Comparison of ENCODE assay signal across 22 cellular contexts in genomic region chr15:74194572-74195559, GRCh38. TPM values are rescaled to one million over a fixed set of nuclear protein-coding genes. Genes with fewer than 3 reads are reported as not detected.
"Had no signal": no experiment of that assay in that cellular context is flagged by ENCODE, and none has a peak within 500 bp of the region (broad histone marks: within the 10 kb centered on the region; RNA-seq: fewer than 3 reads in every experiment).

No MANE protein-coding gene starts in this region.

- H3K4me3 Mint-ChIP-seq: activated CD8-positive, alpha-beta memory T cell treated with anti-CD3 and anti-CD28 coated beads, Interleukin-2, amount 10 ng/mL, durations not matched to agents 7 days and 5 days; activated T-cell treated with anti-CD3 and anti-CD28 coated beads, Interleukin-2, amount 50 U/mL, for 24 hours; naive thymus-derived CD4-positive, alpha-beta T cell; stimulated activated memory B cell treated with anti-CD40 and anti-IgM and Interleukin-4, amounts not matched to agents 10 μg/mL and 1 μg/mL and 100 μg/mL, for 72 hours had no signal

- H3K4me1 Mint-ChIP-seq: activated CD8-positive, alpha-beta memory T cell treated with anti-CD3 and anti-CD28 coated beads, Interleukin-2, amount 10 ng/mL, durations not matched to agents 7 days and 5 days; naive thymus-derived CD4-positive, alpha-beta T cell had no signal

- H3K36me3 ChIP-seq: gastroesophageal sphincter, heart right ventricle, thyroid gland, vagina had no signal

- H3K36me3 Mint-ChIP-seq: activated CD8-positive, alpha-beta memory T cell treated with anti-CD3 and anti-CD28 coated beads, Interleukin-2, amount 10 ng/mL, durations not matched to agents 7 days and 5 days; naive thymus-derived CD4-positive, alpha-beta T cell; stimulated activated memory B cell treated with anti-CD40 and anti-IgM and Interleukin-4, amounts not matched to agents 10 μg/mL and 1 μg/mL and 100 μg/mL, for 72 hours had no signal

- H3K9me3 Mint-ChIP-seq: activated T-cell treated with anti-CD3 and anti-CD28 coated beads, Interleukin-2, amount 50 U/mL, for 24 hours; naive thymus-derived CD4-positive, alpha-beta T cell; stimulated activated memory B cell treated with anti-CD40 and anti-IgM and Interleukin-4, amounts not matched to agents 10 μg/mL and 1 μg/mL and 100 μg/mL, for 72 hours had no signal

- H3K27me3 Mint-ChIP-seq: activated CD8-positive, alpha-beta memory T cell treated with anti-CD3 and anti-CD28 coated beads, Interleukin-2, amount 10 ng/mL, durations not matched to agents 7 days and 5 days; activated T-cell treated with anti-CD3 and anti-CD28 coated beads, Interleukin-2, amount 50 U/mL, for 24 hours had no signal

- ATAC-seq: activated CD8-positive, alpha-beta memory T cell treated with anti-CD3 and anti-CD28 coated beads, Interleukin-2, amount 10 ng/mL, durations not matched to agents 7 days and 5 days; gastroesophageal sphincter; left lobe of liver; naive thymus-derived CD4-positive, alpha-beta T cell; stimulated activated memory B cell treated with anti-CD40 and anti-IgM and Interleukin-4, amounts not matched to agents 10 μg/mL and 1 μg/mL and 100 μg/mL, for 72 hours had no signal

- FAIRE-seq: astrocyte, islet of Langerhans had no signal

- H3K27ac Mint-ChIP-seq: activated CD8-positive, alpha-beta memory T cell treated with anti-CD3 and anti-CD28 coated beads, Interleukin-2, amount 10 ng/mL, durations not matched to agents 7 days and 5 days; activated T-cell treated with anti-CD3 and anti-CD28 coated beads, Interleukin-2, amount 50 U/mL, for 24 hours; naive thymus-derived CD4-positive, alpha-beta T cell; stimulated activated memory B cell treated with anti-CD40 and anti-IgM and Interleukin-4, amounts not matched to agents 10 μg/mL and 1 μg/mL and 100 μg/mL, for 72 hours had no signal

- H3K27me3 ChIP-seq: dorsolateral prefrontal cortex, gastroesophageal sphincter, heart right ventricle, thyroid gland, vagina had no signal

- H3K27ac ChIP-seq: dorsolateral prefrontal cortex, gastroesophageal sphincter, heart right ventricle, thyroid gland, vagina had no signal

- H3K4me3 ChIP-seq: dorsolateral prefrontal cortex, gastroesophageal sphincter, heart right ventricle, thyroid gland, vagina had no signal

- H3K9me3 ChIP-seq: gastroesophageal sphincter, heart right ventricle, thyroid gland, vagina had no signal

- DNase-seq: activated CD4-positive, alpha-beta T cell treated with anti-CD3 and anti-CD28 coated beads, Interleukin-2, amount 50 U/mL, for 48 hours; activated CD8-positive, alpha-beta memory T cell treated with anti-CD3 and anti-CD28 coated beads, Interleukin-2, amount 10 ng/mL, durations not matched to agents 7 days and 5 days; activated effector memory CD4-positive, alpha-beta T cell treated with Interleukin-2 at 50 U/mL for 16 hours; activated naive CD4-positive, alpha-beta T cell treated with anti-CD3 and anti-CD28 coated beads, Interleukin-2, amount 50 U/mL, for 16 hours; activated T-cell treated with anti-CD3 and anti-CD28 coated beads, Interleukin-2, amount 50 U/mL, for 24 hours; dorsolateral prefrontal cortex; erythroblast; heart right ventricle; naive thymus-derived CD4-positive, alpha-beta T cell; stimulated activated CD4-positive, alpha-beta T cell treated with anti-CD3 and anti-CD28 coated beads, Interleukin-2, amount 100 ng/mL, for 48 hours; T-helper 9 cell; thyroid gland had no signal

RNA-seq across cellular contexts. Expression of gene STRA6, which starts 7.7 kb away (rescaled TPM):
- total RNA-seq: left lobe of liver; mononuclear cell; naive thymus-derived CD4-positive, alpha-beta T cell; thyroid gland had no signal
- polyA plus RNA-seq: naive thymus-derived CD4-positive, alpha-beta T cell had no signal

RNA-seq across cellular contexts. Expression of gene ISLR, which starts 21.4 kb away (rescaled TPM):
- total RNA-seq: activated CD8-positive, alpha-beta memory T cell treated with anti-CD3 and anti-CD28 coated beads, Interleukin-2, amount 10 ng/mL, durations not matched to agents 7 days and 5 days; lung microvascular endothelial cell; mononuclear cell; naive thymus-derived CD4-positive, alpha-beta T cell had no signal
- polyA plus RNA-seq: naive thymus-derived CD4-positive, alpha-beta T cell had no signal

RNA-seq across cellular contexts. Expression of gene CCDC33, which starts 41.3 kb away (rescaled TPM):
- total RNA-seq: activated CD8-positive, alpha-beta memory T cell treated with anti-CD3 and anti-CD28 coated beads, Interleukin-2, amount 10 ng/mL, durations not matched to agents 7 days and 5 days; chondrocyte; gastroesophageal sphincter; heart right ventricle; left lobe of liver; lung microvascular endothelial cell; mononuclear cell; naive thymus-derived CD4-positive, alpha-beta T cell; posterior vena cava; vagina had no signal
- polyA plus RNA-seq: heart right ventricle; naive thymus-derived CD4-positive, alpha-beta T cell had no signal
